11 cellular contexts compared by ENCODE assay signal in genomic region chr10:60963441-60964256, GRCh38. TPM values are rescaled to one million over a fixed set of nuclear protein-coding genes. Genes with fewer than 3 reads are reported as not detected.
DNase-seq lines count a peak whose midpoint lies in the region; FAIRE-seq and TF ChIP-seq lines count a peak whose summit lies in the region.
"Had no signal": no experiment of that assay in that cellular context is flagged by ENCODE, and none has a peak within 500 bp of the region (broad histone marks: within the 10 kb centered on the region; RNA-seq: fewer than 3 reads in every experiment).

No MANE protein-coding gene starts in this region.

- H3K56ac ChIP-seq in mesendoderm (ENCODE audit: low read length): peak overlapping the region; percentile 70

- H3K4me1 ChIP-seq in KMS-11 (ENCODE audit: low read depth, poor library complexity, severe bottlenecking) (peaks cover 37% of the 10 kb centered on the region), mesendoderm (ENCODE audit: control insufficient read depth, low read depth, low read length) (no peaks in the 10 kb centered on the region), spleen (peaks cover 5 to 22% (median 14%) of the 10 kb centered on the region in 6 donors)

- H3K9me3 ChIP-seq in spleen: no peaks in the 10 kb centered on the region
- H3K9me3 ChIP-seq: BLaER1, upper lobe of left lung had no signal

- no peak overlapping the region for H4K5ac ChIP-seq in mesendoderm (ENCODE audit: low read length)

- WGBS in mesendoderm (ENCODE audit: extremely low coverage, insufficient coverage, low lambda C conversion rate): no CpG with 5 or more reads among the region's 4 CpGs
- WGBS in spleen, 5 donors: 24 to 33% (median 25%) methylated on average over 4 of the region's 4 CpGs

- no peaks in the 10 kb centered on the region for H3K79me2 ChIP-seq in KMS-11 (ENCODE audit: insufficient read depth, low read depth)
- no peaks in the 10 kb centered on the region for H3K79me2 ChIP-seq in mesendoderm (ENCODE audit: control insufficient read depth, insufficient read depth, low read length)

- H3K27me3 ChIP-seq in KMS-11 (ENCODE audit: insufficient read depth, low read depth) (no peaks in the 10 kb centered on the region), mesendoderm (ENCODE audit: insufficient read depth, low read length, poor library complexity) (no peaks in the 10 kb centered on the region), spleen (replicated peaks in 1 of 7) (no peaks in the 10 kb centered on the region)
- H3K27me3 ChIP-seq: BLaER1, upper lobe of left lung had no signal

- H3K4me2 ChIP-seq in KMS-11 (peak overlapping the region; percentile 14; the same call in 1 of the 2 replicates), mesendoderm (ENCODE audit: low read length) (no peak overlapping the region)
- H3K4me2 ChIP-seq: BLaER1 had no signal

- H2AFZ ChIP-seq in KMS-11 (ENCODE audit: low read depth): no peak overlapping the region; the same call in 1 of the 2 replicates

- no peaks in the 10 kb centered on the region for H4K20me1 ChIP-seq in KMS-11 (ENCODE audit: insufficient read depth)
- H4K20me1 ChIP-seq: BLaER1 had no signal

- H3K79me1 ChIP-seq in mesendoderm (ENCODE audit: low read length): no peaks in the 10 kb centered on the region

- no peak for FAIRE-seq in D721Med (lab: Jason Lieb, UNC)

- H3K36me3 ChIP-seq in KMS-11 (ENCODE audit: insufficient read depth) (no peaks in the 10 kb centered on the region), mesendoderm (ENCODE audit: control insufficient read depth, insufficient read depth, low read length) (no peaks in the 10 kb centered on the region), spleen (no peaks in the 10 kb centered on the region)
- H3K36me3 ChIP-seq: BLaER1, upper lobe of left lung had no signal

- H2BK15ac ChIP-seq in mesendoderm (replicated peaks; ENCODE audit: low read depth): no peak overlapping the region

- H2AK5ac ChIP-seq in mesendoderm (ENCODE audit: low read length): no peak overlapping the region

- H3K27ac ChIP-seq in KMS-11: no peak overlapping the region
- H3K27ac ChIP-seq in mesendoderm (ENCODE audit: low read depth, low read length): no peak overlapping the region
- peak overlapping the region in 3 of 8 donors; percentile 21 to 49 (median 37) for H3K27ac ChIP-seq in spleen
- H3K27ac ChIP-seq: BLaER1 had no signal

- no peak overlapping the region for H3K23ac ChIP-seq in mesendoderm (ENCODE audit: low read length)

- H4K8ac ChIP-seq in mesendoderm (ENCODE audit: low read depth, low read length): no peak overlapping the region

- H3K18ac ChIP-seq in mesendoderm (ENCODE audit: low read length): no peak overlapping the region

- intact Hi-C loops in spleen (cut with DNase I; ENCODE audit: low total_unique reads): loop anchor here (5.0 to 10.0 kb wide), 2 partner anchors 79 to 146 kb away; no protein-coding TSS in a partner anchor

- no peak for TF ChIP-seq POLR2A in spleen (IDR thresholded peaks at IDR 0.05)

- H2BK5ac ChIP-seq in mesendoderm (ENCODE audit: low read length): no peak overlapping the region

- H3K9ac ChIP-seq in KMS-11: no peak overlapping the region
- no peak overlapping the region for H3K9ac ChIP-seq in mesendoderm (ENCODE audit: low read length)
- H3K9ac ChIP-seq: BLaER1 had no signal

- H2BK120ac ChIP-seq in mesendoderm (ENCODE audit: low read depth, low read length): no peak overlapping the region

- peak; percentile 39 for DNase-seq in AG08395 (ENCODE audit: low spot score)
- DNase-seq in cardiac fibroblast (ENCODE audit: low read depth in 2 of 2): peak; percentile 75 to 84
- DNase-seq in mesendoderm: peak; percentile 39
- DNase-seq in DMS 273 (lab: John Stamatoyannopoulos, UW; ENCODE audit: unreplicated experiment): no peak
- no peak for DNase-seq in D721Med (ENCODE audit: insufficient read length, low spot score)
- no peak for DNase-seq in NCI-H2171 (lab: John Stamatoyannopoulos, UW)
- DNase-seq in spleen: no peak

- TF ChIP-seq CTCF in KMS-11 (conservative IDR thresholded peaks at IDR 0.05; ENCODE audit: low read depth, low read length): no peak
- TF ChIP-seq CTCF in cardiac fibroblast (IDR thresholded peaks at IDR 0.05; ENCODE audit: low read depth, low read length): no peak
- no peak for TF ChIP-seq CTCF in D721Med (IDR thresholded peaks at IDR 0.05; ENCODE audit: insufficient read depth, missing control alignments)
- TF ChIP-seq CTCF in spleen (IDR thresholded peaks at IDR 0.05 in 8 of 11, conservative IDR thresholded peaks at IDR 0.05 in 3 of 11): no peak

- H3K4me3 ChIP-seq in KMS-11 (IDR thresholded peaks at IDR 0.05; ENCODE audit: insufficient read depth, low read depth, low read length) (no peak overlapping the region), cardiac fibroblast (replicated peaks in 1 of 2; ENCODE audit: low read depth in 2 of 2, low read length in 2 of 2) (no peak overlapping the region), mesendoderm (ENCODE audit: low read length) (no peak overlapping the region), spleen (no peak overlapping the region)
- H3K4me3 ChIP-seq: BLaER1, upper lobe of left lung had no signal

- H3K4ac ChIP-seq in mesendoderm (ENCODE audit: low read depth, low read length): no peak overlapping the region

RNA-seq across cellular contexts. Expression of gene RHOBTB1, which starts 19.7 kb away (rescaled TPM):
- polyA plus RNA-seq in mesendoderm (2013, experiment 1 of 2): 6.9 TPM
- 7.3 TPM for polyA plus RNA-seq in mesendoderm (2013, experiment 2 of 2)
- total RNA-seq in spleen: 10 to 100 TPM; 12.1 to 49.2 (median 24.8) TPM
- polyA plus RNA-seq in spleen: 10 to 100 TPM in 1 of 3 donors, 1 to 10 TPM in 2; 4.9 to 15.3 (median 4.9) TPM
- total RNA-seq: activated T-helper 1 cell treated with anti-CD3 and anti-CD28 coated beads, Interleukin-12 subunit alpha, Interleukin-12 subunit beta, Interleukin-2, Interleukin-4 antibody, amounts not matched to agents 30 ng/mL and 10 ng/mL and 1 ng/mL, durations not matched to agents 14 hours and 24 hours and 36 hours had no signal

Comparison
In these comparisons a context has a peak if more than half of its experiments do, and no peak if none do; other contexts are left out.
1. DNase-seq: peak in AG08395 (single experiment), cardiac fibroblast (2 of 2) and mesendoderm (single experiment); none in DMS 273 (single experiment), D721Med (single experiment), NCI-H2171 (single experiment) and spleen (single experiment).